In the genomic region with DNA sequence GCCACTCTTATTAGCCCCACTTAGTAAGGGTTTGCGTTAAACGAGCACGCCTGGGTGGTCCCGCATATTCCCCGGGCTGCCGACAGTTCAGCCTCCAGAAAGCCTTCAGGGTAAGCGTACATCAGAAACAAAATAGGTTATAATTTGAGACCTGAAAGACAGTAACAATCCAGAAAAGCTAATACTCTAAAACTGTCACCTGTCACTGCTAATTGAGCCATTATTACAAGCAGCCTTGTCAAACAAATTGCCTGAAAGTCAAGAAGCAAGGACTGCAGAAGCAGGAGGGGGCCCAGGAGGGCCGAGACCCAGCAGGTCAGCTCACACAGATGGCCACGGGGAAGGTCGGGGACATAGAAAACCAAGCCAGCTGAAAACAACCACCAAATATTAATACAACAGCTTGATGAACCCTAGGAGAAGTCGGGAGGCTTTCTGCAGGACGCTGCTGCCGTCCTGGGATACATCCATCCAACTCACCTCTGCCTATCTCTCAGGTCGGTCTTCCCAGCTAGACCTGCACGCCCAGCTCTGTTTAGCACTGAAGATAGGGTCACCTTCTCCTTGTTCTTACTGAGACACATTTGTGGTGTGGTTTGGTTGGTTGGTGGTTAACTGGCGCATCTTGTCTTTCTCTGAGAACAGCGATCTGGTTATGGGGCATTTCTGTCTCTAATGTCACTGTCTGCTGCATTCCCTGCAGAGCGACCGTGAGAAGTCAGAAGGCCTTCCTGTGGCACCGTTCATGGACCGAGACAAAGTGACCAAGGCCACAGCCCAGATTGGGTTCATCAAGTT, we compare ENCODE assay signal across 28 cellular contexts.
DNase-seq lines count a peak whose midpoint lies in the region; ATAC-seq, FAIRE-seq and TF ChIP-seq lines count a peak whose summit lies in the region.
"Had no signal": no experiment of that assay in that cellular context is flagged by ENCODE, and none has a peak within 500 bp of the region (broad histone marks: within the 10 kb centered on the region; RNA-seq: fewer than 3 reads in every experiment).

No MANE protein-coding gene starts in this region.

- H3K4me3 ChIP-seq in left ventricle myocardium inferior (no peak overlapping the region), kidney (ENCODE audit: low read length in 2 of 2) (no peak overlapping the region)
- H3K4me3 ChIP-seq: BLaER1, GM23338, K562 had no signal

- peaks cover 5% of the 10 kb centered on the region for H3K27me3 ChIP-seq in left ventricle myocardium inferior (ENCODE audit: low read depth)
- H3K27me3 ChIP-seq: BLaER1 had no signal

- no peaks in the 10 kb centered on the region for H3K4me1 ChIP-seq in left ventricle myocardium inferior
- H3K4me1 ChIP-seq in kidney (ENCODE audit: control insufficient read depth in 1 of 2, insufficient read depth in 1 of 2, low read depth in 1 of 2, low read length in 2 of 2): no peaks in the 10 kb centered on the region

- H3K36me3 ChIP-seq in left ventricle myocardium inferior (peaks cover 69% of the 10 kb centered on the region), kidney (ENCODE audit: control insufficient read depth in 1 of 2, insufficient read depth in 2 of 2, low read length in 2 of 2) (peaks cover 39 to 64% of the 10 kb centered on the region in 2 donors)
- H3K36me3 ChIP-seq: BLaER1 had no signal

- H3K9me3 ChIP-seq in left ventricle myocardium inferior (replicated peaks): no peaks in the 10 kb centered on the region
- H3K9me3 ChIP-seq in kidney (ENCODE audit: control insufficient read depth in 1 of 2, low read length in 2 of 2): no peaks in the 10 kb centered on the region
- H3K9me3 ChIP-seq: BLaER1, Caco-2 had no signal

- FAIRE-seq in kidney (lab: Jason Lieb, UNC): no peak
- FAIRE-seq: G401.6, K562 had no signal

- DNase-seq in Right ventricle myocardium inferior (ENCODE audit: missing footprints) (peak; percentile 4), left ventricle myocardium inferior (no peak), NCI-H748 treated with DMSO at 0.1 percent for 48 hours (lab: John Stamatoyannopoulos, UW) (peak; percentile 7), kidney (peak; percentile 11), hypothalamus (lab: John Stamatoyannopoulos, UW) (no peak), NCI-H187 treated with DMSO at 0.1 percent for 48 hours (lab: John Stamatoyannopoulos, UW) (no peak)
- no peak for DNase-seq in activated T-cell treated with anti-CD3 and anti-CD28 coated beads, Interleukin-2, amount 50 U/mL, for 1 hour
- DNase-seq: 8988T; ACHN; Caco-2; CD8-positive, alpha-beta T cell; H9; Kasumi-1; MV-4-11; NCI-H1105; NCI-H1694 treated with DMSO at 0.1 percent for 48 hours; NCI-H2081 treated with DMSO at 0.1 percent for 48 hours; NCI-H2171; NCI-H226; NCI-H510A; NCI-H82; RPMI8226; SHP77 had no signal

- H3K27ac ChIP-seq in left ventricle myocardium inferior (replicated peaks): no peak overlapping the region
- H3K27ac ChIP-seq in kidney (ENCODE audit: low read depth in 2 of 2, low read length in 2 of 2): no peak overlapping the region
- H3K27ac ChIP-seq: BLaER1 had no signal

- no peak overlapping the region for H3K9ac ChIP-seq in kidney (ENCODE audit: low read length in 2 of 2)
- H3K9ac ChIP-seq: BLaER1 had no signal

- no peak for TF ChIP-seq CTCF in left ventricle myocardium inferior (IDR thresholded peaks at IDR 0.05; ENCODE audit: borderline replicate concordance)
- no peak for TF ChIP-seq CTCF in kidney (IDR thresholded peaks at IDR 0.05; ENCODE audit: borderline replicate concordance, extremely low read depth, insufficient read depth)

- intact Hi-C loops in Right ventricle myocardium inferior (cut with DNase I): loop anchor here (5.0 kb wide), 1 partner anchor 51 kb away; no protein-coding TSS in a partner anchor
- intact Hi-C loops in left ventricle myocardium inferior (cut with micrococcal nuclease): no loop called here
- intact Hi-C loops in kidney (cut with DNase I): no loop called here

- ATAC-seq in Right ventricle myocardium inferior: no peak
- no peak for ATAC-seq in HG02763 (IDR thresholded peaks at IDR 0.05; ENCODE audit: unreplicated experiment)
- ATAC-seq: CD8-positive, alpha-beta T cell; GM23338; K562 had no signal

Comparison
In these comparisons a context has a peak if more than half of its experiments do, and no peak if none do; other contexts are left out.
1. DNase-seq: peak in Right ventricle myocardium inferior (single experiment), NCI-H748 treated with DMSO at 0.1 percent for 48 hours (single experiment) and kidney (single experiment); none in left ventricle myocardium inferior (single experiment), hypothalamus (0 of 51), activated T-cell treated with anti-CD3 and anti-CD28 coated beads, Interleukin-2, amount 50 U/mL, for 1 hour (single experiment) and NCI-H187 treated with DMSO at 0.1 percent for 48 hours (single experiment).